Comparison of ENCODE assay signal across 11 cellular contexts in genomic region chr7:132095111-132095765, GRCh38.
DNase-seq lines count a peak whose midpoint lies in the region; ATAC-seq lines count a peak whose summit lies in the region.
"Had no signal": no experiment of that assay in that cellular context is flagged by ENCODE, and none has a peak within 500 bp of the region (broad histone marks: within the 10 kb centered on the region; RNA-seq: fewer than 3 reads in every experiment).

No MANE protein-coding gene starts in this region.

- ATAC-seq in GM21381 (IDR thresholded peaks at IDR 0.05; ENCODE audit: unreplicated experiment), result no peak
- ATAC-seq: GM23338 had no signal

- DNase-seq in NCI-H82 (lab: John Stamatoyannopoulos, UW) (peak; percentile 36), NCI-H82 treated with DMSO at 0.1 percent for 48 hours (lab: John Stamatoyannopoulos, UW; ENCODE audit: unreplicated experiment) (no peak), cerebellar cortex (ENCODE audit: low spot score) (peak; percentile 60), kidney tubule cell (ENCODE audit: low spot score) (peak; percentile 21), NCI-H128 (lab: John Stamatoyannopoulos, UW; ENCODE audit: unreplicated experiment) (no peak), UCSD-AML1 (lab: John Stamatoyannopoulos, UW; ENCODE audit: unreplicated experiment) (no peak)
- DNase-seq: CD4-positive, alpha-beta memory T cell; DMS79; H7 had no signal

Comparison
In these comparisons a context has a peak if more than half of its experiments do, and no peak if none do; other contexts are left out.
1. DNase-seq: peak in NCI-H82 (single experiment), cerebellar cortex (single experiment) and kidney tubule cell (single experiment); none in NCI-H82 treated with DMSO at 0.1 percent for 48 hours (single experiment), NCI-H128 (single experiment) and UCSD-AML1 (single experiment).